In the genomic region with DNA sequence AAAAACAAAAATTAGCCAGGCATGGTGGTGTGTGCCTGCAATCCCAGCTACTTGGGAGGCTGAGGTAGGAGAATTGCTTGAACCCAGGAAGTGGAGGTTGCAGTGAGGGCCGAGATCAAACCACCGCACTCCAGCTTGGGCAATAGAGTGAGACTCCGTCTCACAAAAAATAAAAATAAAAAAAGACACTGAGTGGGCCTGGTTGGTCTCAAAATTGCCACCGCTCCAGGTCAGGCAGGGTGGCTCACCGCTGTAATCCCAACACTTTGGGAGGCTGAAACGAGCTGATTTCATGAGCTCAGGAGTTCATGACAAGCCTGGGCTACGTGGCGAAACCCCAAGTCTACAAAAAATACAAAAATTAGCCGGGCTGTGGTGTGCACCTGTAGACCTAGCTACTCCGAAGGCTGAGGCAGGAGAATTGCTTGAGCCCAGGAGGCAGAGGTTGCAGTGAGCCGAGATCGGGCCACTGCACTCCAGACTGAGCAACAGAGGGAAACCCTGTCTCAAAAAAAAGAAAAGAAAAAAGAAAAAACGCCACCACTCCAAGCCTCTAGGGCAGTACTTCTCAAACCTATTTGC, we compare ENCODE assay signal across 10 cellular contexts. TPM values are rescaled to one million over a fixed set of nuclear protein-coding genes. Genes with fewer than 3 reads are reported as not detected.
DNase-seq lines count a peak whose midpoint lies in the region; ATAC-seq, FAIRE-seq and TF ChIP-seq lines count a peak whose summit lies in the region.
"Had no signal": no experiment of that assay in that cellular context is flagged by ENCODE, and none has a peak within 500 bp of the region (broad histone marks: within the 10 kb centered on the region; RNA-seq: fewer than 3 reads in every experiment).

No MANE protein-coding gene starts in this region.

- H3K9ac ChIP-seq in HepG2 (ENCODE audit: insufficient read depth, low read depth, low read length) (peak overlapping the region; percentile 70; the same call in 1 of the 2 replicates), subcutaneous abdominal adipose tissue (ENCODE audit: low read length in 5 of 5) (peak overlapping the region; percentile 40 to 95 (median 77))

- H3K4me1 ChIP-seq in HepG2 (ENCODE audit: insufficient read depth, low read length) (peaks cover 29% of the 10 kb centered on the region), subcutaneous abdominal adipose tissue (ENCODE audit: control insufficient read depth in 5 of 5, insufficient read depth in 5 of 5, low read length in 5 of 5) (peaks cover 0 to 46% (median 17%) of the 10 kb centered on the region in 5 donors)

- H3K27me3 ChIP-seq in HepG2 (ENCODE audit: control insufficient read depth in 1 of 2, insufficient read depth in 2 of 2, low read length in 2 of 2) (no peaks in the 10 kb centered on the region), subcutaneous abdominal adipose tissue (ENCODE audit: control insufficient read depth in 5 of 5, insufficient read depth in 4 of 5, low read length in 5 of 5) (no peaks in the 10 kb centered on the region)

- peak overlapping the region; percentile 98 for H3K27ac Mint-ChIP-seq in activated T-cell treated with anti-CD3 and anti-CD28 coated beads, Interleukin-2, amount 50 U/mL, for 24 hours
- peak overlapping the region; percentile 95 for H3K27ac Mint-ChIP-seq in activated naive CD8-positive, alpha-beta T cell

- H3K4me1 Mint-ChIP-seq in activated T-cell treated with anti-CD3 and anti-CD28 coated beads, Interleukin-2, amount 50 U/mL, for 24 hours (ENCODE audit: low read depth): peaks cover 50% of the 10 kb centered on the region
- peaks cover 42% of the 10 kb centered on the region for H3K4me1 Mint-ChIP-seq in activated naive CD8-positive, alpha-beta T cell (ENCODE audit: low read depth)

- TF ChIP-seq EP300 in HepG2 (IDR thresholded peaks at IDR 0.05; ENCODE audit: low read depth in 2 of 2, low read length in 2 of 2) (no peak), HepG2 (CRISPR knock-in tag; IDR thresholded peaks at IDR 0.05; ENCODE audit: borderline replicate concordance) (no peak)

- TF ChIP-seq RAD21 in HepG2 (CRISPR knock-in tag; IDR thresholded peaks at IDR 0.05): no peak

- in situ Hi-C loops in HepG2 (cut with HindIII; ENCODE audit: extremely low pct_ligation_motif_present, low pct_unique_long_range_greater_than_20kb): loop anchor here (5.0 kb wide), 1 partner anchor 74 kb away; no protein-coding TSS in a partner anchor

- intact Hi-C loops in HepG2 (cut with micrococcal nuclease; ENCODE audit: unreplicated experiment): no loop called here

- POLR2A ChIA-PET in HepG2 (lab: Yijun Ruan, JAX): interaction anchor here (5.0 kb wide), 1 partner anchor 12 kb away, joined by 48 read pairs; no protein-coding TSS in a partner anchor

- WGBS in HepG2 (ENCODE audit: low lambda C conversion rate): 89% methylated on average over 13 of the region's 13 CpGs

- no peak for TF ChIP-seq CTCF in HepG2 (CRISPR knock-in tag; IDR thresholded peaks at IDR 0.05)

- no peak for DNase-seq in activated T-cell treated with anti-CD3 and anti-CD28 coated beads, Interleukin-2, amount 50 U/mL, for 24 hours
- no peak for DNase-seq in activated T-cell treated with anti-CD3 and anti-CD28 coated beads, Interleukin-2, amount 50 U/mL, for 1 hour
- DNase-seq in HepG2 (ENCODE audit: low spot score) (no peak), NCI-H146 treated with DMSO at 0.1 percent for 48 hours (lab: John Stamatoyannopoulos, UW; ENCODE audit: unreplicated experiment) (no peak), epidermal melanocyte (ENCODE audit: insufficient read length, low spot score) (no peak)

- H3K79me2 ChIP-seq in HepG2 (ENCODE audit: insufficient read depth, low read length): peaks cover 6% of the 10 kb centered on the region

- no TSS peak for BruUV-seq in HepG2 (replicated peaks; lab: Mats Ljungman, UMichigan)

- peaks cover 58% of the 10 kb centered on the region for H3K36me3 Mint-ChIP-seq in activated T-cell treated with anti-CD3 and anti-CD28 coated beads, Interleukin-2, amount 50 U/mL, for 24 hours (ENCODE audit: low read depth)
- peaks cover 4% of the 10 kb centered on the region for H3K36me3 Mint-ChIP-seq in activated naive CD8-positive, alpha-beta T cell

- ATAC-seq in HepG2 (no peak), HG02970 (IDR thresholded peaks at IDR 0.05; ENCODE audit: low FRiP score, unreplicated experiment) (no peak)

- H3K4me2 ChIP-seq in HepG2 (ENCODE audit: low read depth, low read length): peak overlapping the region; percentile 93

- CTCF ChIA-PET in HepG2 (lab: Yijun Ruan, JAX; ENCODE audit: low intra/inter-chr PET ratio, low total read pairs): no interaction called here

- peak overlapping the region; percentile 99 for H3K4me3 Mint-ChIP-seq in activated T-cell treated with anti-CD3 and anti-CD28 coated beads, Interleukin-2, amount 50 U/mL, for 24 hours
- H3K4me3 Mint-ChIP-seq in activated naive CD8-positive, alpha-beta T cell: peak overlapping the region; percentile 99

- peak overlapping the region in 2 of 3 experiments; percentile 91 to 93; a peak in 2 of 6 replicates for H3K4me3 ChIP-seq in HepG2 (replicated peaks in 1 of 3; ENCODE audit: insufficient read depth in 1 of 3, low read depth in 2 of 3, low read length in 3 of 3)
- H3K4me3 ChIP-seq in subcutaneous abdominal adipose tissue (ENCODE audit: low read depth in 1 of 5, low read length in 5 of 5): peak overlapping the region; percentile 76 to 94 (median 93)

- 0 out of 5 replicates have a peak, but pooled peaks cover 0 to 1% of the 10 kb centered on the region in 2 experiments for H3K36me3 ChIP-seq in HepG2 (replicated peaks in 1 of 2; ENCODE audit: control insufficient read depth in 1 of 2, insufficient read depth in 2 of 2, low read length in 2 of 2)
- H3K36me3 ChIP-seq in subcutaneous abdominal adipose tissue (ENCODE audit: control insufficient read depth in 5 of 5, insufficient read depth in 5 of 5, low read length in 5 of 5): no peaks in the 10 kb centered on the region

- no peak overlapping the region for H2AFZ ChIP-seq in HepG2 (ENCODE audit: low read length)

- no peaks in the 10 kb centered on the region for H3K27me3 Mint-ChIP-seq in activated T-cell treated with anti-CD3 and anti-CD28 coated beads, Interleukin-2, amount 50 U/mL, for 24 hours
- H3K27me3 Mint-ChIP-seq in activated naive CD8-positive, alpha-beta T cell: no peaks in the 10 kb centered on the region

- H3K27ac ChIP-seq in HepG2 (ENCODE audit: extremely low read length, insufficient read depth, low read length) (no peak overlapping the region), subcutaneous abdominal adipose tissue (ENCODE audit: low read depth, low read length) (peak overlapping the region; percentile 97)
- H3K27ac ChIP-seq: VCaP had no signal

- FAIRE-seq in HepG2 (lab: Jason Lieb, UNC): no peak

- H4K20me1 ChIP-seq in HepG2 (ENCODE audit: insufficient read depth, low read length): no peaks in the 10 kb centered on the region

- no peak for TF ChIP-seq POLR2A in HepG2 (IDR thresholded peaks at IDR 0.05; ENCODE audit: insufficient read depth in 1 of 2, low read depth in 2 of 2, low read length in 2 of 2)

- no peaks in the 10 kb centered on the region for H3K9me3 Mint-ChIP-seq in activated T-cell treated with anti-CD3 and anti-CD28 coated beads, Interleukin-2, amount 50 U/mL, for 24 hours
- no peaks in the 10 kb centered on the region for H3K9me3 Mint-ChIP-seq in activated naive CD8-positive, alpha-beta T cell (ENCODE audit: low read depth)

- H3K9me3 ChIP-seq in HepG2 (ENCODE audit: low read length) (no peaks in the 10 kb centered on the region), subcutaneous abdominal adipose tissue (ENCODE audit: control insufficient read depth in 5 of 5, low read length in 5 of 5) (no peaks in the 10 kb centered on the region)

RNA-seq across cellular contexts. Expression of gene STK10, which starts 1.8 kb away (rescaled TPM):
- 6.2 and 7.2 TPM in 2 replicates for total RNA-seq in HepG2 (2016; rRNA removed; fragmentation: Illumina TruSeq; extraction: Trizol)
- total RNA-seq in HepG2 (2016; cell fraction: cytosol; rRNA removed; fragmentation: Illumina TruSeq; extraction: Trizol; ENCODE audit: low read depth): 2.5 and 3.0 TPM in 2 replicates
- 4.8 and 6.1 TPM in 2 replicates for total RNA-seq in HepG2 (2016; cell fraction: insoluble cytoplasmic fraction; rRNA removed; fragmentation: Illumina TruSeq; extraction: Trizol)
- 3.2 and 4.9 TPM in 2 replicates for total RNA-seq in HepG2 (2016; cell fraction: membrane; rRNA removed; fragmentation: Illumina TruSeq; extraction: Trizol)
- total RNA-seq in HepG2 (2016; cell fraction: nucleus; rRNA removed; fragmentation: Illumina TruSeq; extraction: Trizol): 5.9 and 8.3 TPM in 2 replicates
- 7.0 and 7.8 TPM in 2 replicates for polyA plus RNA-seq in HepG2 (2011; rRNA removed)
- polyA plus RNA-seq in HepG2 (2011; cell fraction: cytosol; rRNA removed): 3.7 and 4.6 TPM in 2 replicates
- polyA plus RNA-seq in HepG2 (2011; cell fraction: nucleus; rRNA removed): 14.1 and 17.0 TPM in 2 replicates
- polyA plus RNA-seq in HepG2 (2012): 7.2 and 8.7 TPM in 2 replicates
- 1.5 and 2.9 TPM in 2 replicates for polyA plus RNA-seq in HepG2 (2016; cell fraction: cytosol; fragmentation: Illumina TruSeq; extraction: Trizol; ENCODE audit: low read depth)
- polyA plus RNA-seq in HepG2 (2016; cell fraction: insoluble cytoplasmic fraction; fragmentation: Illumina TruSeq; extraction: Trizol; ENCODE audit: low read depth): 3.6 and 4.4 TPM in 2 replicates
- polyA plus RNA-seq in HepG2 (2016; cell fraction: membrane; fragmentation: Illumina TruSeq; extraction: Trizol; ENCODE audit: low read depth): 2.6 and 3.6 TPM in 2 replicates
- polyA plus RNA-seq in HepG2 (2016; cell fraction: nucleus; fragmentation: Illumina TruSeq; extraction: Trizol; ENCODE audit: insufficient read depth, low read depth): 8.3 and 9.7 TPM in 2 replicates
- 22.6 and 29.6 TPM in 2 replicates for polyA minus RNA-seq in HepG2 (2011; rRNA and poly(A)+ RNA removed; ENCODE audit: low replicate concordance)
- 6.8 and 10.3 TPM in 2 replicates for polyA minus RNA-seq in HepG2 (2011; cell fraction: cytosol; rRNA and poly(A)+ RNA removed)
- 17.4 and 22.1 TPM in 2 replicates for polyA minus RNA-seq in HepG2 (2011; cell fraction: nucleus; rRNA and poly(A)+ RNA removed)

RNA-seq across cellular contexts. Expression of gene EFCAB9, which starts 7.8 kb away (rescaled TPM):
- not detected in 2 replicates for total RNA-seq in HepG2 (2016; rRNA removed; fragmentation: Illumina TruSeq; extraction: Trizol)
- not detected in 2 replicates for total RNA-seq in HepG2 (2016; cell fraction: cytosol; rRNA removed; fragmentation: Illumina TruSeq; extraction: Trizol; ENCODE audit: low read depth)
- total RNA-seq in HepG2 (2016; cell fraction: insoluble cytoplasmic fraction; rRNA removed; fragmentation: Illumina TruSeq; extraction: Trizol): not detected in 2 replicates
- total RNA-seq in HepG2 (2016; cell fraction: membrane; rRNA removed; fragmentation: Illumina TruSeq; extraction: Trizol): not detected in 2 replicates
- total RNA-seq in HepG2 (2016; cell fraction: nucleus; rRNA removed; fragmentation: Illumina TruSeq; extraction: Trizol): not detected in 2 replicates
- polyA plus RNA-seq in HepG2 (2011; rRNA removed): not detected in 2 replicates
- polyA plus RNA-seq in HepG2 (2011; cell fraction: cytosol; rRNA removed): not detected in 2 replicates
- polyA plus RNA-seq in HepG2 (2011; cell fraction: nucleus; rRNA removed): not detected in 2 replicates
- polyA plus RNA-seq in HepG2 (2012): not detected in 2 replicates
- polyA plus RNA-seq in HepG2 (2016; cell fraction: cytosol; fragmentation: Illumina TruSeq; extraction: Trizol; ENCODE audit: low read depth): not detected in 2 replicates
- not detected in 2 replicates for polyA plus RNA-seq in HepG2 (2016; cell fraction: insoluble cytoplasmic fraction; fragmentation: Illumina TruSeq; extraction: Trizol; ENCODE audit: low read depth)
- not detected in 2 replicates for polyA plus RNA-seq in HepG2 (2016; cell fraction: membrane; fragmentation: Illumina TruSeq; extraction: Trizol; ENCODE audit: low read depth)
- polyA plus RNA-seq in HepG2 (2016; cell fraction: nucleus; fragmentation: Illumina TruSeq; extraction: Trizol; ENCODE audit: insufficient read depth, low read depth): not detected in 2 replicates
- not detected in 2 replicates for polyA minus RNA-seq in HepG2 (2011; rRNA and poly(A)+ RNA removed; ENCODE audit: low replicate concordance)
- not detected in 2 replicates for polyA minus RNA-seq in HepG2 (2011; cell fraction: cytosol; rRNA and poly(A)+ RNA removed)
- polyA minus RNA-seq in HepG2 (2011; cell fraction: nucleus; rRNA and poly(A)+ RNA removed): not detected in 2 replicates
- total RNA-seq: glomerular endothelial cell had no signal
